In the genomic region with DNA sequence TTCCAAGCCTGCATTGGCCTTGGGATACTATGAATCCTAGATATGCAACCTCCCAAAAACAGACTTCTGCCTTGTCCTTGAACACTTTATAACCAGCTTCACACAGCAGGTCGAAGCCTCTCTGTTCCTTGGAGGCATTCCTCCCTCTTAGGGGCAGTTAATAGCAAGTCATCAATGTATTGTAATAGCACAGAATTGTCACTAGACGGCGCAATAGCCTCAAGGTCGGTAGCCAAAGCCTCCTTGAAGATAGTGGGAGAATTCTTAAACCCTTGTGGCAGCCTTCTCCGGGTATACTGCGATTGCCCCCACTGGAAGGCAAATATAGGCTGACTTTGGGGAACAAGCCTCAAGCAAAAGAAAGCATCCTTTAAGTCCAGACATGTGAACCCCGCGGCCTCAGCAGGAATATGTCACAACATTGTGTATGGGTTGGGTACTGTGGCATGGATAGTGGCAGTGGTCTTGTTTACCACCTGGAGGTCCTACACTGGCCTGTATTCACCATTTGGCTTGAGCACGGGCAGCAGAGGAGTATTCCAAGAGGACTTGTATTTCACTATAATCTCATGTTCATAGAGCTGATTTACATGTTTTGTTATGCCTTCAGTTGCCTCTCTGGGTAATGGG, we compare ENCODE assay signal across 8 cellular contexts.
DNase-seq lines count a peak whose midpoint lies in the region; ATAC-seq and TF ChIP-seq lines count a peak whose summit lies in the region.

No MANE protein-coding gene starts in this region.

- H3K27me3 Mint-ChIP-seq in activated CD4-positive, alpha-beta memory T cell treated with anti-CD3 and anti-CD28 coated beads for 36 hours, result peaks cover 1% of the 10 kb centered on the region
- no peaks in the 10 kb centered on the region for H3K27me3 Mint-ChIP-seq in activated CD4-positive, alpha-beta memory T cell treated with anti-CD3 and anti-CD28 coated beads, Interleukin-2, amount 10 ng/mL, durations not matched to agents 7 days and 5 days
- H3K27me3 Mint-ChIP-seq in activated CD8-positive, alpha-beta T cell treated with anti-CD3 and anti-CD28 coated beads, Interleukin-2, amount 10 ng/mL, durations not matched to agents 7 days and 5 days (ENCODE audit: low read depth), result no peaks in the 10 kb centered on the region

- H3K9me3 ChIP-seq in right atrium auricular region, result no peaks in the 10 kb centered on the region
- no peaks in the 10 kb centered on the region for H3K9me3 ChIP-seq in smooth muscle cell (replicated peaks; ENCODE audit: low read depth)

- no peak overlapping the region for H2AFZ ChIP-seq in smooth muscle cell (ENCODE audit: low read depth)

- H3K9me3 Mint-ChIP-seq in activated CD4-positive, alpha-beta memory T cell treated with anti-CD3 and anti-CD28 coated beads for 36 hours, result no peaks in the 10 kb centered on the region
- peaks cover 2% of the 10 kb centered on the region for H3K9me3 Mint-ChIP-seq in activated CD4-positive, alpha-beta memory T cell treated with anti-CD3 and anti-CD28 coated beads, Interleukin-2, amount 10 ng/mL, durations not matched to agents 7 days and 5 days
- peaks cover 4% of the 10 kb centered on the region for H3K9me3 Mint-ChIP-seq in activated CD8-positive, alpha-beta T cell treated with anti-CD3 and anti-CD28 coated beads, Interleukin-2, amount 10 ng/mL, durations not matched to agents 7 days and 5 days (ENCODE audit: insufficient read depth)

- intact Hi-C loops in activated CD4-positive, alpha-beta memory T cell treated with anti-CD3 and anti-CD28 coated beads for 36 hours (cut with micrococcal nuclease), result loop anchor here (1.0 kb wide), 2 partner anchors 279 to 495 kb away; no protein-coding TSS in a partner anchor

- H3K27ac Mint-ChIP-seq in activated CD4-positive, alpha-beta memory T cell treated with anti-CD3 and anti-CD28 coated beads for 36 hours, result no peak overlapping the region
- no peak overlapping the region for H3K27ac Mint-ChIP-seq in activated CD4-positive, alpha-beta memory T cell treated with anti-CD3 and anti-CD28 coated beads, Interleukin-2, amount 10 ng/mL, durations not matched to agents 7 days and 5 days
- H3K27ac Mint-ChIP-seq in activated CD8-positive, alpha-beta T cell treated with anti-CD3 and anti-CD28 coated beads, Interleukin-2, amount 10 ng/mL, durations not matched to agents 7 days and 5 days, result no peak overlapping the region

- no peaks in the 10 kb centered on the region for H4K20me1 ChIP-seq in smooth muscle cell (ENCODE audit: low read depth)

- H3K27ac ChIP-seq in right atrium auricular region (no peak overlapping the region), smooth muscle cell (ENCODE audit: low read depth) (no peak overlapping the region)

- TF ChIP-seq CTCF in right atrium auricular region (IDR thresholded peaks at IDR 0.05) (peak; percentile 55 to 67), smooth muscle cell (IDR thresholded peaks at IDR 0.05; ENCODE audit: borderline replicate concordance, insufficient read depth, poor library complexity, severe bottlenecking) (peak; percentile 60)

- H3K4me1 Mint-ChIP-seq in activated CD4-positive, alpha-beta memory T cell treated with anti-CD3 and anti-CD28 coated beads for 36 hours (ENCODE audit: low read depth), result no peaks in the 10 kb centered on the region
- no peaks in the 10 kb centered on the region for H3K4me1 Mint-ChIP-seq in activated CD4-positive, alpha-beta memory T cell treated with anti-CD3 and anti-CD28 coated beads, Interleukin-2, amount 10 ng/mL, durations not matched to agents 7 days and 5 days
- H3K4me1 Mint-ChIP-seq in activated CD8-positive, alpha-beta T cell treated with anti-CD3 and anti-CD28 coated beads, Interleukin-2, amount 10 ng/mL, durations not matched to agents 7 days and 5 days (ENCODE audit: low read depth), result no peaks in the 10 kb centered on the region

- peak; percentile 36 for DNase-seq in activated CD4-positive, alpha-beta memory T cell treated with anti-CD3 and anti-CD28 coated beads for 36 hours
- no peak for DNase-seq in activated CD4-positive, alpha-beta memory T cell treated with anti-CD3 and anti-CD28 coated beads, Interleukin-2, amount 10 ng/mL, durations not matched to agents 7 days and 5 days
- peak; percentile 37 for DNase-seq in MV-4-11 (lab: John Stamatoyannopoulos, UW)
- DNase-seq in activated CD8-positive, alpha-beta T cell treated with anti-CD3 and anti-CD28 coated beads, Interleukin-2, amount 10 ng/mL, durations not matched to agents 7 days and 5 days, result peak; percentile 49
- DNase-seq in right atrium auricular region (ENCODE audit: low spot score), result no peak
- no peak for DNase-seq in smooth muscle cell (lab: John Stamatoyannopoulos, UW; ENCODE audit: unreplicated experiment)
- no peak for DNase-seq in glomerular visceral epithelial cell (ENCODE audit: extremely low spot score)

- 47% methylated on average over 9 of the region's 9 CpGs for WGBS in smooth muscle cell (ENCODE audit: low lambda C conversion rate)

- no peaks in the 10 kb centered on the region for H3K4me1 ChIP-seq in right atrium auricular region
- no peaks in the 10 kb centered on the region for H3K4me1 ChIP-seq in smooth muscle cell (ENCODE audit: low read depth)

- CTCF ChIA-PET in activated CD4-positive, alpha-beta memory T cell treated with anti-CD3 and anti-CD28 coated beads for 36 hours (lab: Charles Lee), result interaction anchor here (0.7 to 3.1 kb wide), 6 partner anchors 264 to 686 kb away, joined by 3 to 13 read pairs (median 5); no protein-coding TSS in a partner anchor
- CTCF ChIA-PET in activated CD4-positive, alpha-beta memory T cell treated with anti-CD3 and anti-CD28 coated beads, Interleukin-2, amount 10 ng/mL, durations not matched to agents 7 days and 5 days (lab: Charles Lee), result interaction anchor here (0.6 to 0.7 kb wide), 3 partner anchors 77 to 296 kb away, joined by 3 to 4 read pairs (median 3); no protein-coding TSS in a partner anchor
- CTCF ChIA-PET in activated CD8-positive, alpha-beta T cell treated with anti-CD3 and anti-CD28 coated beads, Interleukin-2, amount 10 ng/mL, durations not matched to agents 7 days and 5 days (lab: Charles Lee), result interaction anchor here (0.7 to 1.4 kb wide), 4 partner anchors 42 to 495 kb away, joined by 3 to 7 read pairs (median 4); partner anchors contain the start of gene ZNF431

- ATAC-seq in activated CD8-positive, alpha-beta T cell treated with anti-CD3 and anti-CD28 coated beads, Interleukin-2, amount 10 ng/mL, durations not matched to agents 7 days and 5 days, result no peak
- ATAC-seq in GM18909 (IDR thresholded peaks at IDR 0.05; ENCODE audit: poor library complexity, unreplicated experiment), result no peak

- no peak overlapping the region for H3K4me2 ChIP-seq in smooth muscle cell

- H3K27me3 ChIP-seq in right atrium auricular region (no peaks in the 10 kb centered on the region), smooth muscle cell (ENCODE audit: low read depth) (no peaks in the 10 kb centered on the region)

- no peak overlapping the region for H3K4me3 Mint-ChIP-seq in activated CD4-positive, alpha-beta memory T cell treated with anti-CD3 and anti-CD28 coated beads for 36 hours
- H3K4me3 Mint-ChIP-seq in activated CD4-positive, alpha-beta memory T cell treated with anti-CD3 and anti-CD28 coated beads, Interleukin-2, amount 10 ng/mL, durations not matched to agents 7 days and 5 days, result no peak overlapping the region
- H3K4me3 Mint-ChIP-seq in activated CD8-positive, alpha-beta T cell treated with anti-CD3 and anti-CD28 coated beads, Interleukin-2, amount 10 ng/mL, durations not matched to agents 7 days and 5 days, result no peak overlapping the region

- H3K4me3 ChIP-seq in right atrium auricular region, result no peak overlapping the region
- no peak overlapping the region for H3K4me3 ChIP-seq in smooth muscle cell

- H3K9ac ChIP-seq in smooth muscle cell (ENCODE audit: low read depth), result no peak overlapping the region

- H3K79me2 ChIP-seq in smooth muscle cell (ENCODE audit: low read depth), result no peaks in the 10 kb centered on the region

- H3F3A ChIP-seq in smooth muscle cell (ENCODE audit: low read depth), result no peaks in the 10 kb centered on the region

- H3K36me3 Mint-ChIP-seq in activated CD4-positive, alpha-beta memory T cell treated with anti-CD3 and anti-CD28 coated beads for 36 hours, result no peaks in the 10 kb centered on the region
- no peaks in the 10 kb centered on the region for H3K36me3 Mint-ChIP-seq in activated CD4-positive, alpha-beta memory T cell treated with anti-CD3 and anti-CD28 coated beads, Interleukin-2, amount 10 ng/mL, durations not matched to agents 7 days and 5 days (ENCODE audit: low read depth)
- H3K36me3 Mint-ChIP-seq in activated CD8-positive, alpha-beta T cell treated with anti-CD3 and anti-CD28 coated beads, Interleukin-2, amount 10 ng/mL, durations not matched to agents 7 days and 5 days (ENCODE audit: low read depth), result no peaks in the 10 kb centered on the region

- POLR2A ChIA-PET in activated CD4-positive, alpha-beta memory T cell treated with anti-CD3 and anti-CD28 coated beads for 36 hours (lab: Charles Lee), result no interaction called here
- POLR2A ChIA-PET in activated CD4-positive, alpha-beta memory T cell treated with anti-CD3 and anti-CD28 coated beads, Interleukin-2, amount 10 ng/mL, durations not matched to agents 7 days and 5 days (lab: Charles Lee), result no interaction called here
- POLR2A ChIA-PET in activated CD8-positive, alpha-beta T cell treated with anti-CD3 and anti-CD28 coated beads, Interleukin-2, amount 10 ng/mL, durations not matched to agents 7 days and 5 days (lab: Charles Lee), result no interaction called here

- H3K36me3 ChIP-seq in right atrium auricular region (no peaks in the 10 kb centered on the region), smooth muscle cell (ENCODE audit: low read depth) (no peaks in the 10 kb centered on the region)

Comparison
In these comparisons a context has a peak if more than half of its experiments do, and no peak if none do; other contexts are left out.
1. DNase-seq: peak in activated CD4-positive, alpha-beta memory T cell treated with anti-CD3 and anti-CD28 coated beads for 36 hours (single experiment), MV-4-11 (single experiment) and activated CD8-positive, alpha-beta T cell treated with anti-CD3 and anti-CD28 coated beads, Interleukin-2, amount 10 ng/mL, durations not matched to agents 7 days and 5 days (single experiment); none in activated CD4-positive, alpha-beta memory T cell treated with anti-CD3 and anti-CD28 coated beads, Interleukin-2, amount 10 ng/mL, durations not matched to agents 7 days and 5 days (single experiment), right atrium auricular region (single experiment), smooth muscle cell (single experiment) and glomerular visceral epithelial cell (single experiment).